In the genomic region with DNA sequence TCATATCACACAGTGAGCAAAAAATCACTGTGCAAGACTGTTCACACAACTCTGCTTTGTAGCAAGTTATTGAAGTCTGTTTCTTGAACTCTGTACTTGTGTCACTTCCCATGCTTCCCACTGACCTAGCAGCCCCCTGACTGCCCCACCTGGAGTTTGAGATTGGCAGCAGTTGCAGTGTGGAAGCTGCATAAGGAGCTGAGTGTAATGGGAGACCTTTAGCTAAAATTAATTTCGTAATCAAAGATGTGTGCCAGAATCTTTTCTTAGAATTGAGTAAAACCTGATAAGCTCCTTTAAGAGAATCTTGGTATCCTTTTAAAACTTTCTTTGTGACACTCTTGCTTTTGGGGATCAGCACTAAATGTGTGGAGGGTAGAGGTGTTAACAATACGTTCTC, we compare ENCODE assay signal across 22 cellular contexts. TPM values are rescaled to one million over a fixed set of nuclear protein-coding genes. Genes with fewer than 3 reads are reported as not detected.
A peak's percentile ranks its signal among the peaks of the same experiment; 100 is the strongest.
DNase-seq lines count a peak whose midpoint lies in the region; ATAC-seq, FAIRE-seq and TF ChIP-seq lines count a peak whose summit lies in the region.
"Had no signal": no experiment of that assay in that cellular context is flagged by ENCODE, and none has a peak within 500 bp of the region (broad histone marks: within the 10 kb centered on the region; RNA-seq: fewer than 3 reads in every experiment).

No MANE protein-coding gene starts in this region.

- H3K27ac Mint-ChIP-seq in stimulated activated memory B cell treated with anti-CD40 and anti-IgM and Interleukin-4, amounts not matched to agents 10 μg/mL and 1 μg/mL and 100 μg/mL, for 72 hours, result peak overlapping the region; percentile 15

- TF ChIP-seq CTCF in SK-N-SH (IDR thresholded peaks at IDR 0.05) (no peak), K562 (IDR thresholded peaks at IDR 0.05 in 2 of 3, conservative IDR thresholded peaks at IDR 0.05 in 1 of 3; ENCODE audit: insufficient read depth in 2 of 3, low read depth in 1 of 3, low read length in 3 of 3) (no peak), GM10266 (IDR thresholded peaks at IDR 0.05; ENCODE audit: control insufficient read depth, insufficient read depth, low read depth, missing control alignments) (no peak)

- H3F3A ChIP-seq in SK-N-SH (replicated peaks; ENCODE audit: insufficient read depth), result no peaks in the 10 kb centered on the region

- H3K4me3 Mint-ChIP-seq in stimulated activated memory B cell treated with anti-CD40 and anti-IgM and Interleukin-4, amounts not matched to agents 10 μg/mL and 1 μg/mL and 100 μg/mL, for 72 hours, result no peak overlapping the region

- 86% methylated on average over 2 of the region's 2 CpGs for WGBS in SK-N-SH (ENCODE audit: low lambda C conversion rate)
- 56% methylated on average over 2 of the region's 2 CpGs for WGBS in K562 (ENCODE audit: insufficient coverage, low coverage, missing lambda C conversion rate)

- no peaks in the 10 kb centered on the region for H3K9me3 ChIP-seq in SK-N-SH
- no peaks in the 10 kb centered on the region for H3K9me3 ChIP-seq in K562 (replicated peaks; ENCODE audit: control insufficient read depth, insufficient read depth, low read depth, low read length)
- H3K9me3 ChIP-seq: ascending aorta, mucosa of descending colon, transverse colon had no signal

- TF ChIP-seq EP300 in SK-N-SH (IDR thresholded peaks at IDR 0.05; ENCODE audit: borderline replicate concordance in 1 of 2, low read depth in 1 of 2, low read length in 1 of 2), result no peak
- no peak for TF ChIP-seq EP300 in K562 (IDR thresholded peaks at IDR 0.05; ENCODE audit: low read length)

- peaks cover 5% of the 10 kb centered on the region for H3K36me3 Mint-ChIP-seq in stimulated activated memory B cell treated with anti-CD40 and anti-IgM and Interleukin-4, amounts not matched to agents 10 μg/mL and 1 μg/mL and 100 μg/mL, for 72 hours
- H3K36me3 Mint-ChIP-seq: CD4-positive, alpha-beta memory T cell had no signal

- H3K27ac ChIP-seq in SK-N-SH (ENCODE audit: low read depth in 2 of 2, low read length in 1 of 2) (no peak overlapping the region), K562 (ENCODE audit: extremely low read depth, low read depth, low read length) (no peak overlapping the region)
- H3K27ac ChIP-seq: ascending aorta, transverse colon had no signal

- H3K9me2 ChIP-seq in SK-N-SH, result no peaks in the 10 kb centered on the region

- H3K36me3 ChIP-seq in SK-N-SH (replicated peaks in 1 of 2; ENCODE audit: control insufficient read depth in 1 of 2, insufficient read depth in 2 of 2, low read length in 1 of 2) (no peaks in the 10 kb centered on the region), K562 (ENCODE audit: control insufficient read depth, insufficient read depth, low read length) (no peaks in the 10 kb centered on the region)
- H3K36me3 ChIP-seq: ascending aorta, transverse colon had no signal

- H3K27me3 Mint-ChIP-seq in stimulated activated memory B cell treated with anti-CD40 and anti-IgM and Interleukin-4, amounts not matched to agents 10 μg/mL and 1 μg/mL and 100 μg/mL, for 72 hours, result no peaks in the 10 kb centered on the region
- H3K27me3 Mint-ChIP-seq: CD4-positive, alpha-beta memory T cell had no signal

- 0 out of 3 replicates have a peak, but pooled peaks have one; percentile 21 for ATAC-seq in SK-N-SH treated with all-trans-retinoic acid at 6 μM for 48 hours
- ATAC-seq in K562, result peak; percentile 15; the same call in 1 of the 3 replicates
- ATAC-seq in stimulated activated memory B cell treated with anti-CD40 and anti-IgM and Interleukin-4, amounts not matched to agents 10 μg/mL and 1 μg/mL and 100 μg/mL, for 72 hours, result no peak
- no peak for ATAC-seq in HG02588 (IDR thresholded peaks at IDR 0.05; ENCODE audit: unreplicated experiment)
- ATAC-seq: mucosa of descending colon had no signal

- H3K9ac ChIP-seq in SK-N-SH (no peak overlapping the region), K562 (ENCODE audit: insufficient read depth in 1 of 2, low read depth in 2 of 2, low read length in 2 of 2) (no peak overlapping the region)

- in situ Hi-C loops in K562 (cut with MboI), result no loop called here

- H3K9me3 Mint-ChIP-seq in stimulated activated memory B cell treated with anti-CD40 and anti-IgM and Interleukin-4, amounts not matched to agents 10 μg/mL and 1 μg/mL and 100 μg/mL, for 72 hours, result no peaks in the 10 kb centered on the region
- H3K9me3 Mint-ChIP-seq: CD4-positive, alpha-beta memory T cell had no signal

- DNase-seq in SK-N-SH (no peak), K562 (ENCODE audit: extremely low read depth in 1 of 4, low spot score in 3 of 4) (no peak), iris pigment epithelial cell (ENCODE audit: low read depth) (peak; percentile 36), GM10266 (ENCODE audit: extremely low spot score) (no peak), pons (ENCODE audit: low spot score) (no peak)
- DNase-seq: 8988T; activated effector memory CD4-positive, alpha-beta T cell treated with Interleukin-2 at 50 U/mL for 16 hours; CD4-positive, alpha-beta memory T cell; DMS79; hippocampal formation; Kasumi-1; mucosa of descending colon; NCI-H1694 treated with DMSO at 0.1 percent for 48 hours; nucleus accumbens; SHP77 treated with DMSO at 0.1 percent for 48 hours; stimulated activated CD4-positive, alpha-beta T cell treated with anti-CD3 and anti-CD28 coated beads, Interleukin-4, amount 100 ng/mL, for 4 hours; transverse colon had no signal

- no peak overlapping the region for H3K4me3 ChIP-seq in SK-N-SH (ENCODE audit: low read depth in 2 of 2, low read length in 1 of 2)
- H3K4me3 ChIP-seq in K562, result no peak overlapping the region
- H3K4me3 ChIP-seq: ascending aorta, mucosa of descending colon, skin epidermis, transverse colon had no signal

- H4K20me1 ChIP-seq in SK-N-SH (ENCODE audit: insufficient read depth) (peaks cover 50% of the 10 kb centered on the region), K562 (replicated peaks; ENCODE audit: control insufficient read depth, insufficient read depth, low read length) (no peaks in the 10 kb centered on the region)

- no peak overlapping the region for H2AFZ ChIP-seq in SK-N-SH (ENCODE audit: low read depth)
- no peak overlapping the region for H2AFZ ChIP-seq in K562 (ENCODE audit: low read depth, low read length)

- H3K4me2 ChIP-seq in SK-N-SH, result no peak overlapping the region
- no peak overlapping the region for H3K4me2 ChIP-seq in K562 (ENCODE audit: insufficient read depth, low read length)

- CTCF ChIA-PET in SK-N-SH (lab: Yijun Ruan, JAX) (interaction anchor here (0.6 to 2.5 kb wide), 3 partner anchors 14 to 604 kb away, joined by 3 to 5 read pairs (median 5); no protein-coding TSS in a partner anchor), K562 (lab: Yijun Ruan, JAX; ENCODE audit: low intra/inter-chr PET ratio) (no interaction called here)

- POLR2A ChIA-PET in SK-N-SH (lab: Yijun Ruan, JAX) (no interaction called here), K562 (lab: Yijun Ruan, JAX) (no interaction called here)

- intact Hi-C loops in K562 (cut with micrococcal nuclease), result loop anchor here (10.0 kb wide), 1 partner anchor 159 kb away; no protein-coding TSS in a partner anchor

- H3K27me3 ChIP-seq in SK-N-SH (ENCODE audit: insufficient read depth) (no peaks in the 10 kb centered on the region), K562 (ENCODE audit: control insufficient read depth in 2 of 2, insufficient read depth in 2 of 2, low read length in 2 of 2) (no peaks in the 10 kb centered on the region)
- H3K27me3 ChIP-seq: ascending aorta, transverse colon had no signal

- BruUV-seq in K562 (replicated peaks; lab: Mats Ljungman, UMichigan), result no TSS peak

- no peak for FAIRE-seq in K562 (lab: Jason Lieb, UNC)

- TF ChIP-seq POLR2A in K562 (conservative IDR thresholded peaks at IDR 0.05), result no peak

- TF ChIP-seq RAD21 in SK-N-SH (IDR thresholded peaks at IDR 0.05; ENCODE audit: low read length) (no peak), K562 (CRISPR knock-in tag; conservative IDR thresholded peaks at IDR 0.05 in 1 of 2, IDR thresholded peaks at IDR 0.05 in 1 of 2) (no peak)

- no peaks in the 10 kb centered on the region for H3K9me1 ChIP-seq in K562 (ENCODE audit: control insufficient read depth, insufficient read depth, low read length)

- peaks cover 46% of the 10 kb centered on the region for H3K4me1 Mint-ChIP-seq in stimulated activated memory B cell treated with anti-CD40 and anti-IgM and Interleukin-4, amounts not matched to agents 10 μg/mL and 1 μg/mL and 100 μg/mL, for 72 hours

- H3K4me1 ChIP-seq in SK-N-SH (ENCODE audit: control insufficient read depth in 1 of 2, insufficient read depth in 2 of 2, low read depth in 1 of 2, low read length in 1 of 2) (peaks cover 8 to 21% of the 10 kb centered on the region in 2 experiments), K562 (replicated peaks in 1 of 2; ENCODE audit: control insufficient read depth in 2 of 2, insufficient read depth in 2 of 2, low read length in 2 of 2) (no peaks in the 10 kb centered on the region; a peak in 1 of 5 replicates)

- H3K79me2 ChIP-seq in SK-N-SH (ENCODE audit: insufficient read depth), result peaks cover 34% of the 10 kb centered on the region
- H3K79me2 ChIP-seq in K562 (ENCODE audit: control insufficient read depth, insufficient read depth, low read length), result peaks cover 21% of the 10 kb centered on the region; the same call in 2 of the 3 replicates

RNA-seq across cellular contexts. Expression of a gene that starts 42.8 kb away (rescaled TPM):
- polyA plus RNA-seq in SK-N-SH (2012; rRNA removed) (8.1 and 10.6 TPM in 2 replicates), K562 (2011; rRNA removed) (5.3 and 7.1 TPM in 2 replicates), K562 (2014; fragmentation: Illumina TruSeq; extraction: Trizol) (5.9 and 6.9 TPM in 2 replicates), K562 (2014; fragmentation: Nextera tagmentation; extraction: Ambion mirVana) (1 to 10 TPM; 5.5 to 5.6 TPM), K562 (2014; rRNA removed) (6.3 and 6.4 TPM in 2 replicates)
- polyA plus RNA-seq in SK-N-SH (2012; cell fraction: cytosol; rRNA removed), result 12.1 and 17.0 TPM in 2 replicates
- polyA plus RNA-seq in SK-N-SH (2012; cell fraction: nucleus; rRNA removed), result 5.6 and 7.1 TPM in 2 replicates
- 6.4 and 13.1 TPM in 2 replicates for total RNA-seq in K562 (2011; cell fraction: chromatin; rRNA removed; ENCODE audit: low replicate concordance)
- total RNA-seq in K562 (2011; cell fraction: nucleolus; rRNA removed), result 4.0 and 4.3 TPM in 2 replicates
- 11.9 and 17.8 TPM in 2 replicates for total RNA-seq in K562 (2011; cell fraction: nucleoplasm; rRNA removed)
- total RNA-seq in K562 (2014; rRNA removed) (5.5 and 6.1 TPM in 2 replicates), K562 (2014; rRNA removed; fragmentation: Illumina TruSeq; extraction: Trizol) (8.4 TPM in 2 replicates), K562 (2015; rRNA removed; fragmentation: Illumina TruSeq; extraction: Trizol) (10.3 and 10.8 TPM in 2 replicates), K562 (2021) (4.3 and 5.1 TPM in 2 replicates)
- polyA plus RNA-seq in K562 (2011; cell fraction: cytosol; rRNA removed), result 1.6 and 3.9 TPM in 2 replicates
- polyA plus RNA-seq in K562 (2011; cell fraction: nucleus; rRNA removed), result 3.1 and 3.7 TPM in 2 replicates
- 3.6 and 4.8 TPM in 2 replicates for polyA plus RNA-seq in K562 (2012)
- polyA minus RNA-seq in K562 (2011; rRNA and poly(A)+ RNA removed), result 6.5 and 8.6 TPM in 2 replicates
- polyA minus RNA-seq in K562 (2011; cell fraction: cytosol; rRNA and poly(A)+ RNA removed), result 2.4 and 2.7 TPM in 2 replicates
- 6.5 and 9.6 TPM in 2 replicates for polyA minus RNA-seq in K562 (2011; cell fraction: nucleus; rRNA and poly(A)+ RNA removed)

RNA-seq across cellular contexts. Expression of a gene that starts 43.0 kb away (rescaled TPM):
- polyA plus RNA-seq in SK-N-SH (2012; rRNA removed) (4,623 and 5,582 TPM in 2 replicates), K562 (2011; rRNA removed) (4,017 and 4,081 TPM in 2 replicates), K562 (2014; fragmentation: Illumina TruSeq; extraction: Trizol) (3,791 and 3,928 TPM in 2 replicates), K562 (2014; fragmentation: Nextera tagmentation; extraction: Ambion mirVana) (1,000 to 10,000 TPM; 7,800 to 8,850 TPM), K562 (2014; rRNA removed) (5,148 and 5,287 TPM in 2 replicates)
- 4,989 and 5,704 TPM in 2 replicates for polyA plus RNA-seq in SK-N-SH (2012; cell fraction: cytosol; rRNA removed)
- polyA plus RNA-seq in SK-N-SH (2012; cell fraction: nucleus; rRNA removed), result 1,488 and 1,754 TPM in 2 replicates
- 238 and 411 TPM in 2 replicates for total RNA-seq in K562 (2011; cell fraction: chromatin; rRNA removed; ENCODE audit: low replicate concordance)
- 765 and 867 TPM in 2 replicates for total RNA-seq in K562 (2011; cell fraction: nucleolus; rRNA removed)
- 735 and 1,463 TPM in 2 replicates for total RNA-seq in K562 (2011; cell fraction: nucleoplasm; rRNA removed)
- total RNA-seq in K562 (2014; rRNA removed) (2,466 and 2,533 TPM in 2 replicates), K562 (2014; rRNA removed; fragmentation: Illumina TruSeq; extraction: Trizol) (1,923 and 2,393 TPM in 2 replicates), K562 (2015; rRNA removed; fragmentation: Illumina TruSeq; extraction: Trizol) (2,774 and 3,068 TPM in 2 replicates), K562 (2021) (2,579 and 2,753 TPM in 2 replicates)
- 6,575 and 7,027 TPM in 2 replicates for polyA plus RNA-seq in K562 (2011; cell fraction: cytosol; rRNA removed)
- 1,268 and 2,124 TPM in 2 replicates for polyA plus RNA-seq in K562 (2011; cell fraction: nucleus; rRNA removed)
- 3,041 and 6,015 TPM in 2 replicates for polyA plus RNA-seq in K562 (2012)
- polyA minus RNA-seq in K562 (2011; rRNA and poly(A)+ RNA removed), result 1,404 and 1,476 TPM in 2 replicates
- 1,271 and 1,367 TPM in 2 replicates for polyA minus RNA-seq in K562 (2011; cell fraction: cytosol; rRNA and poly(A)+ RNA removed)
- polyA minus RNA-seq in K562 (2011; cell fraction: nucleus; rRNA and poly(A)+ RNA removed), result 253 and 438 TPM in 2 replicates

Comparison
In these comparisons a context has a peak if more than half of its experiments do, and no peak if none do; other contexts are left out.
1. ATAC-seq: peak in SK-N-SH treated with all-trans-retinoic acid at 6 μM for 48 hours (single experiment) and K562 (single experiment); none in stimulated activated memory B cell treated with anti-CD40 and anti-IgM and Interleukin-4, amounts not matched to agents 10 μg/mL and 1 μg/mL and 100 μg/mL, for 72 hours (single experiment) and HG02588 (single experiment).